8 cellular contexts compared by ENCODE assay signal in the genomic region with DNA sequence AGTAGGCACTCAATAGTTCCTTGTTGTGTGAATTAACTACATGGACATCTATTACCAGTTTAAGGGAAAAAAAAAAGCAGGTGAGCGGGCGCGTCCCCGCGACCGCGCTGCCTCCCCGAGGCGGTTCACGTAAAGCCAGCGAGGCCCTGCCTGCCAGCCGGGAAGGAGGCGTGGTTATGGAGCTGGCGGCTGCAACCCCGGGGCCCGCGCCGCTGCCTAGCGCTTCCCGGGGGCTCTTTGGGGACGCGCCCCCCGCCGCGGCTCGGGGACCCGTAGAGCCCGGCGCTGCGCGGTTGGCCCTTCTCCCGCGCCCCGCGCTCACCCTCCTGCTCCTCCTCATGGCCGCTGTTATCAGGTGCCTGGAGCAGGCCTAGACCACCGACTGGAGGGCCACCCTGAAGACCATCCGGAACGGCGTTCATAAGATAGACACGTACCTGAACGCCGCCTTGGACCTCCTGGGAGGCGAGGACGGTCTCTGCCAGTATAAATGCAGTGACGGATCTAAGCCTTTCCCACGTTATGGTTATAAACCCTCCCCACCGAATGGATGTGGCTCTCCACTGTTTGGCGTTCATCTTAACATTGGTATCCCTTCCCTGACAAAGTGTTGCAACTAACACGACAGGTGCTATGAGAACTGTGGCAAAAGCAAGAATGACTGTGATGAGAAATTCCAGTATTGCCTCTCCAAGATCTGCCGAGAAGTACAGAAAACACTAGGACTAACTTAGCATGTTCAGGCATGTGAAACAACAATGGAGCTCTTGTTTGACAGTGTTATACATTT. TPM values are rescaled to one million over a fixed set of nuclear protein-coding genes. Genes with fewer than 3 reads are reported as not detected.
A peak's percentile ranks its signal among the peaks of the same experiment; 100 is the strongest.
DNase-seq lines count a peak whose midpoint lies in the region; ATAC-seq lines count a peak whose summit lies in the region.

No MANE protein-coding gene starts in this region.

- no peak for ATAC-seq in HG02973 (IDR thresholded peaks at IDR 0.05; ENCODE audit: unreplicated experiment)
- no peak for ATAC-seq in HG03196 (IDR thresholded peaks at IDR 0.05; ENCODE audit: unreplicated experiment)

- DNase-seq in GM19238 (ENCODE audit: insufficient read length, low spot score) (peak; percentile 45), NCI-H2171 treated with DMSO at 0.1 percent for 48 hours (lab: John Stamatoyannopoulos, UW) (peak; percentile 82), ecto neural progenitor cell (ENCODE audit: low spot score) (peak; percentile 79), lung microvascular endothelial cell (ENCODE audit: low read depth in 2 of 2) (peak; percentile 50 to 64)
- peak; percentile 61 to 67 for DNase-seq in activated CD4-positive, alpha-beta T cell treated with anti-CD3 and anti-CD28 coated beads, Interleukin-2, amount 50 U/mL, for 48 hours
- DNase-seq in stimulated activated CD8-positive, alpha-beta memory T cell treated with anti-CD3 and anti-CD28 coated beads, Interleukin-15, amount 100 ng/mL, for 48 hours (ENCODE audit: low read depth in 2 of 2), result peak; percentile 35 to 47

RNA-seq across cellular contexts. Expression of a gene that starts 2.6 kb away (rescaled TPM):
- 14.4 and 23.8 TPM in 2 replicates for total RNA-seq in lung microvascular endothelial cell

RNA-seq across cellular contexts. Expression of a gene that starts 35.6 kb away (rescaled TPM):
- total RNA-seq in lung microvascular endothelial cell, result 1.2 and 3.3 TPM in 2 replicates

RNA-seq across cellular contexts. Expression of a gene that starts 35.8 kb away (rescaled TPM):
- total RNA-seq in lung microvascular endothelial cell, result 6.5 and 9.9 TPM in 2 replicates
